Comparison of ENCODE assay signal across 1 cellular context in genomic region chr1:54014009-54014629, GRCh38.
TF ChIP-seq lines count a peak whose summit lies in the region.

No MANE protein-coding gene starts in this region.

TF ChIP-seq in HepG2, 621 proteins besides CTCF, POLR2A, EP300 and RAD21:
- TF ChIP-seq ZFP62 (CRISPR knock-in tag; IDR thresholded peaks at IDR 0.05): no peak
- TF ChIP-seq ZBTB37 (CRISPR knock-in tag; IDR thresholded peaks at IDR 0.05): no peak
- no peak for TF ChIP-seq CENPX (CRISPR knock-in tag; IDR thresholded peaks at IDR 0.05)
- no peak for TF ChIP-seq RARG (CRISPR knock-in tag; IDR thresholded peaks at IDR 0.05; ENCODE audit: low read depth)
- TF ChIP-seq ZBED4 (CRISPR knock-in tag; IDR thresholded peaks at IDR 0.05; ENCODE audit: borderline replicate concordance): no peak
- no peak for TF ChIP-seq ZNF362 (CRISPR knock-in tag; IDR thresholded peaks at IDR 0.05; ENCODE audit: borderline replicate concordance)
- TF ChIP-seq ZNF747 (CRISPR knock-in tag; IDR thresholded peaks at IDR 0.05; ENCODE audit: borderline replicate concordance): no peak
- TF ChIP-seq MIER2 (CRISPR knock-in tag; IDR thresholded peaks at IDR 0.05): no peak
- no peak for TF ChIP-seq ZNF275 (CRISPR knock-in tag; IDR thresholded peaks at IDR 0.05; ENCODE audit: borderline replicate concordance)
- TF ChIP-seq FOXJ3 (CRISPR knock-in tag; IDR thresholded peaks at IDR 0.05; ENCODE audit: borderline replicate concordance): no peak
- TF ChIP-seq ZSCAN29 (CRISPR knock-in tag; conservative IDR thresholded peaks at IDR 0.05): no peak
- TF ChIP-seq PBX2 (CRISPR knock-in tag; IDR thresholded peaks at IDR 0.05): no peak
- no peak for TF ChIP-seq ZNF558 (CRISPR knock-in tag; IDR thresholded peaks at IDR 0.05; ENCODE audit: borderline replicate concordance)
- peak; percentile 85 for TF ChIP-seq ZBTB33 (CRISPR knock-in tag; IDR thresholded peaks at IDR 0.05)
- no peak for TF ChIP-seq NKX3-1 (CRISPR knock-in tag; IDR thresholded peaks at IDR 0.05)
- TF ChIP-seq HMGXB4 (CRISPR knock-in tag; IDR thresholded peaks at IDR 0.05; ENCODE audit: borderline replicate concordance in 1 of 2, low read depth in 1 of 2): no peak
- 0 out of 2 replicates have a peak, but pooled peaks have one; percentile 9 for TF ChIP-seq GABPA (IDR thresholded peaks at IDR 0.05; ENCODE audit: low read depth, low read length)
- no peak for TF ChIP-seq GABPA (CRISPR knock-in tag; IDR thresholded peaks at IDR 0.05; ENCODE audit: low read depth)
- TF ChIP-seq SATB2 (CRISPR knock-in tag; IDR thresholded peaks at IDR 0.05): no peak
